8 cellular contexts compared by ENCODE assay signal in the genomic region with DNA sequence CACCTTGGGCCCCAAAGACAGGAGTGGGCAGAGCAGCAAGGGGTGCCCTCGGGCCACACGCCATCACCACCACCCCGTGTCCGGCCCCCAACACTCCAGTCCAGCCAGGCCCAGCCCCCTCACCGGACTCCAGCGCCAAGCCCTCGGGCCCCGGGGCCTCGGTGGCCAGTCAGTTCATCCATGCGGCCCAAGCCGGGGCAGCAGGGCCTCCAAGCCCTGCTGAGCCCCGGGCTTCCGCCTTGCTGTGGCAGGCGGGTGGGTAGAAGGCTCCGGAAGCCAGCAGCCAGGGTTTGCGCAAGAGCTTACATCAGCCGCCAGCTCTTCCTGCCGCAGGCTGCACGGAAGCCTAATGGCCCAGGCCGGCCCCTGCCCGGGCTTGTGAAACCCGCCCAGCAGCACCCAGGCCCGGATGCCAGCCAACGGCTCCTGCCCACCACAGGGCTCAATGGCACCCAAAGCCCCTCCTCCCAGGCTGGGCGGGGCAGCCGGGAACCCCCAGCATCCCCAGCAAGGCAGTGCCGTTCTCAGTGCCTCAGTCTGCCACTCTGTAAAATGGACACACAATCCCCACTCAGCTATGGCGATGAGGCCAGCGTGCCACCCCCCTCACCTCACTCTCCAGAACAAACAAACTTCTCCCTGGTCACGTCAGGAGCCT. TPM values are rescaled to one million over a fixed set of nuclear protein-coding genes. Genes with fewer than 3 reads are reported as not detected.
A peak's percentile ranks its signal among the peaks of the same experiment; 100 is the strongest.
DNase-seq lines count a peak whose midpoint lies in the region; ATAC-seq and TF ChIP-seq lines count a peak whose summit lies in the region.

No MANE protein-coding gene starts in this region.

- H3K4me1 ChIP-seq in PC-3 (ENCODE audit: insufficient read depth, low read length) (no peaks in the 10 kb centered on the region), urinary bladder (ENCODE audit: insufficient read depth) (peaks cover 3% of the 10 kb centered on the region)

- TF ChIP-seq CTCF in PC-3 (conservative IDR thresholded peaks at IDR 0.05; ENCODE audit: low read depth, low read length) (no peak), fibroblast of pulmonary artery (IDR thresholded peaks at IDR 0.05; ENCODE audit: low read length, missing control alignments) (no peak), progenitor cell of endocrine pancreas (IDR thresholded peaks at IDR 0.05; ENCODE audit: unreplicated experiment) (no peak)

- no peak overlapping the region for H2AFZ ChIP-seq in PC-3 (ENCODE audit: low read length)

- peak overlapping the region; percentile 76 for H3K4me2 ChIP-seq in PC-3 (ENCODE audit: low read length)

- H4K20me1 ChIP-seq in PC-3 (ENCODE audit: low read length), result no peaks in the 10 kb centered on the region

- H3K4me3 ChIP-seq in PC-3 (ENCODE audit: low read length), result peak overlapping the region; percentile 69
- H3K4me3 ChIP-seq in fibroblast of pulmonary artery (replicated peaks; ENCODE audit: low read depth, low read length), result peak overlapping the region; percentile 19
- H3K4me3 ChIP-seq in urinary bladder (ENCODE audit: low read depth, low read length), result peak overlapping the region; percentile 4

- H3K4me1 Mint-ChIP-seq in activated T-cell treated with anti-CD3 and anti-CD28 coated beads, Interleukin-2, amount 50 U/mL, for 4 hours (ENCODE audit: low read depth), result peaks cover 38% of the 10 kb centered on the region
- H3K4me1 Mint-ChIP-seq in progenitor cell of endocrine pancreas (ENCODE audit: low read depth), result peaks cover 8% of the 10 kb centered on the region

- no TSS peak for BruUV-seq in PC-3 (replicated peaks; lab: Mats Ljungman, UMichigan)

- no peaks in the 10 kb centered on the region for H3K9me3 ChIP-seq in PC-3 (ENCODE audit: low read length)

- peaks cover 20% of the 10 kb centered on the region for H3K79me2 ChIP-seq in PC-3 (ENCODE audit: low read length)

- POLR2A ChIA-PET in PC-3 (lab: Charles Lee; ENCODE audit: unreplicated experiment), result interaction anchor here (0.6 kb wide), 2 partner anchors 23 to 26 kb away, joined by 5 to 24 read pairs; no protein-coding TSS in a partner anchor

- peak overlapping the region; percentile 94 for H3K9ac ChIP-seq in PC-3 (ENCODE audit: low read length)

- H3K36me3 ChIP-seq in PC-3 (ENCODE audit: low read depth, low read length) (no peaks in the 10 kb centered on the region), urinary bladder (ENCODE audit: insufficient read depth) (no peaks in the 10 kb centered on the region)

- H3K27me3 Mint-ChIP-seq in activated T-cell treated with anti-CD3 and anti-CD28 coated beads, Interleukin-2, amount 50 U/mL, for 4 hours (ENCODE audit: low read depth), result no peaks in the 10 kb centered on the region
- no peaks in the 10 kb centered on the region for H3K27me3 Mint-ChIP-seq in progenitor cell of endocrine pancreas

- ATAC-seq in GM18870 (IDR thresholded peaks at IDR 0.05; ENCODE audit: unreplicated experiment), result peak; percentile 63
- ATAC-seq in HG03108 (IDR thresholded peaks at IDR 0.05; ENCODE audit: unreplicated experiment), result peak; percentile 79
- peak; percentile 82 for ATAC-seq in PC-3
- ATAC-seq in activated T-cell treated with anti-CD3 and anti-CD28 coated beads, Interleukin-2, amount 50 U/mL, for 4 hours, result peak; percentile 93 to 94

- H3K27me3 ChIP-seq in PC-3 (ENCODE audit: low read length), result no peaks in the 10 kb centered on the region

- no peaks in the 10 kb centered on the region for H3F3A ChIP-seq in PC-3 (ENCODE audit: low read length, unreplicated experiment)

- H3K27ac Mint-ChIP-seq in progenitor cell of endocrine pancreas, result peak overlapping the region; percentile 87

- intact Hi-C loops in PC-3 (cut with micrococcal nuclease), result no loop called here

- DNase-seq in 8988T (peak; percentile 99), PC-3 (peak; percentile 72), fibroblast of pulmonary artery (ENCODE audit: low read depth) (peak; percentile 83), progenitor cell of endocrine pancreas (ENCODE audit: low spot score, unreplicated experiment) (no peak)
- peak; percentile 81 for DNase-seq in activated T-cell treated with anti-CD3 and anti-CD28 coated beads, Interleukin-2, amount 50 U/mL, for 4 hours

- H3K4me3 Mint-ChIP-seq in activated T-cell treated with anti-CD3 and anti-CD28 coated beads, Interleukin-2, amount 50 U/mL, for 4 hours, result peak overlapping the region; percentile 81
- H3K4me3 Mint-ChIP-seq in progenitor cell of endocrine pancreas (ENCODE audit: low read depth), result no peak overlapping the region

- H3K9me3 Mint-ChIP-seq in activated T-cell treated with anti-CD3 and anti-CD28 coated beads, Interleukin-2, amount 50 U/mL, for 4 hours, result no peaks in the 10 kb centered on the region
- H3K9me3 Mint-ChIP-seq in progenitor cell of endocrine pancreas (ENCODE audit: low read depth), result no peaks in the 10 kb centered on the region

- CTCF ChIA-PET in PC-3 (lab: Charles Lee), result interaction anchor here (0.5 to 1.1 kb wide), 4 partner anchors 12 to 54 kb away, joined by 3 to 5 read pairs (median 3); no protein-coding TSS in a partner anchor

- peaks cover 14% of the 10 kb centered on the region for H3K36me3 Mint-ChIP-seq in activated T-cell treated with anti-CD3 and anti-CD28 coated beads, Interleukin-2, amount 50 U/mL, for 4 hours (ENCODE audit: insufficient read depth)
- H3K36me3 Mint-ChIP-seq in progenitor cell of endocrine pancreas (ENCODE audit: insufficient read depth), result peaks cover 18% of the 10 kb centered on the region

- H3K27ac ChIP-seq in PC-3 (ENCODE audit: low read length) (peak overlapping the region; percentile 88), urinary bladder (ENCODE audit: low read depth) (peak overlapping the region; percentile 83)

- 43% methylated on average over 30 of the region's 30 CpGs for WGBS in urinary bladder

- H3K9me2 ChIP-seq in PC-3 (replicated peaks; ENCODE audit: low read length), result no peaks in the 10 kb centered on the region

RNA-seq across cellular contexts. Expression of a gene that starts 26.5 kb away (rescaled TPM):
- 26.8 and 57.8 TPM in 2 replicates for total RNA-seq in PC-3 (2014; rRNA removed)
- 10 to 100 TPM; 45.4 to 55.2 (median 48.4) TPM for total RNA-seq in activated T-cell treated with anti-CD3 and anti-CD28 coated beads, Interleukin-2, amount 50 U/mL, for 4 hours
- 190 and 197 TPM in 2 replicates for total RNA-seq in progenitor cell of endocrine pancreas
- total RNA-seq in urinary bladder, result 63.0 TPM
- 76.8 TPM for polyA plus RNA-seq in urinary bladder

Comparison
In these comparisons a context has a peak if more than half of its experiments do, and no peak if none do; other contexts are left out.
1. H3K4me3 ChIP-seq: peak in every context shown above with its lines; median percentile 69 in PC-3; 19 in fibroblast of pulmonary artery; 4 in urinary bladder.